Comparison of ENCODE assay signal across 8 cellular contexts in the genomic region with DNA sequence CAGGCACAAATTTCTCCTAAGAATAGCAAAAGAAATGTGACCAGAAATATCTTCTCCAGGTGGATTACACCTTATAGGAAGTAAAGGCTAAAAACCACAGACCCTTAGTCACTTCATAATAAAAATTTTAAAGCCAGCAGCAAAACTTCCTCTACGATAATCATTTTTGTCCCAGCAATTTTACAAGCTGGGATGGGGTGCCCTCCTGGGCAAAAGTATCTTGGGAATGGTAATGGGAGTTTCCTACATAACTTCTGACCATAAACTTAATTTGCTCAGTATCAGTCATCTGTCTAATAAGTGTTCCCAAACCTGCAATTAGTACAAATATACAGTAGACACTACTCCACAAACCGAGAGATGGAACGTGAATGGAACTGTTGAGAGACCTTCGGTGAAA. TPM values are rescaled to one million over a fixed set of nuclear protein-coding genes. Genes with fewer than 3 reads are reported as not detected.
DNase-seq lines count a peak whose midpoint lies in the region; ATAC-seq and TF ChIP-seq lines count a peak whose summit lies in the region.

No MANE protein-coding gene starts in this region.

- H3K9me3 ChIP-seq in adipocyte (ENCODE audit: control insufficient read depth, low read length) (no peaks in the 10 kb centered on the region), left lung (no peaks in the 10 kb centered on the region), thymus (ENCODE audit: control insufficient read depth) (no peaks in the 10 kb centered on the region)

- H3K4me3 ChIP-seq in adipocyte (ENCODE audit: low read length) (peak overlapping the region; percentile 88), left lung (peak overlapping the region; percentile 90 to 98), thymus (ENCODE audit: low read length) (peak overlapping the region; percentile 72)

- H3K27me3 ChIP-seq in adipocyte (replicated peaks; ENCODE audit: control insufficient read depth, insufficient read depth, low read length) (no peaks in the 10 kb centered on the region), left lung (no peaks in the 10 kb centered on the region), thymus (ENCODE audit: control insufficient read depth, insufficient read depth) (no peaks in the 10 kb centered on the region)

- TF ChIP-seq CTCF in left lung (IDR thresholded peaks at IDR 0.05) = no peak

- peak overlapping the region; percentile 97 for H3K4me3 Mint-ChIP-seq in activated CD4-positive, alpha-beta T cell treated with anti-CD3 and anti-CD28 coated beads, Interleukin-2, amount 10 ng/mL, durations not matched to agents 24 days and 14 days

- ATAC-seq in left lung = no peak

- H3K4me1 ChIP-seq in adipocyte (ENCODE audit: control insufficient read depth, insufficient read depth, low read length) (peaks cover 43% of the 10 kb centered on the region), left lung (peaks cover 36 to 61% of the 10 kb centered on the region in 2 donors), thymus (ENCODE audit: control insufficient read depth, insufficient read depth, low read length) (peaks cover 21% of the 10 kb centered on the region)

- 25% methylated on average over 4 of the region's 4 CpGs for WGBS in thymus

- peaks cover 45% of the 10 kb centered on the region for H3K36me3 Mint-ChIP-seq in activated CD4-positive, alpha-beta T cell treated with anti-CD3 and anti-CD28 coated beads, Interleukin-2, amount 10 ng/mL, durations not matched to agents 24 days and 14 days (ENCODE audit: low read depth)

- no peaks in the 10 kb centered on the region for H3K9me3 Mint-ChIP-seq in activated CD4-positive, alpha-beta T cell treated with anti-CD3 and anti-CD28 coated beads, Interleukin-2, amount 10 ng/mL, durations not matched to agents 24 days and 14 days

- DNase-seq in activated CD4-positive, alpha-beta T cell treated with anti-CD3 and anti-CD28 coated beads, Interleukin-2, amount 10 ng/mL, durations not matched to agents 24 days and 14 days = no peak
- DNase-seq in activated CD4-positive, alpha-beta T cell treated with anti-CD3 and anti-CD28 coated beads, Interleukin-2, amount 50 U/mL, for 1 hour = no peak
- DNase-seq in adipocyte (ENCODE audit: low read depth) (no peak), left lung (no peak), AML-193 (lab: John Stamatoyannopoulos, UW) (no peak)
- DNase-seq in activated CD4-positive, CD25-positive, alpha-beta regulatory T cell treated with anti-CD3 and anti-CD28 coated beads, Interleukin-2, amount 50 U/mL, for 72 hours = no peak
- DNase-seq in stimulated activated CD4-positive, alpha-beta T cell treated with anti-CD3 and anti-CD28 coated beads, Interleukin-4, amount 100 ng/mL, for 1 hour = no peak

- H3K27me3 Mint-ChIP-seq in activated CD4-positive, alpha-beta T cell treated with anti-CD3 and anti-CD28 coated beads, Interleukin-2, amount 10 ng/mL, durations not matched to agents 24 days and 14 days = peaks cover 2% of the 10 kb centered on the region

- H3K27ac ChIP-seq in left lung (peak overlapping the region; percentile 91 to 99), thymus (ENCODE audit: low read depth) (no peak overlapping the region)

- peak overlapping the region; percentile 84 for H3K27ac Mint-ChIP-seq in activated CD4-positive, alpha-beta T cell treated with anti-CD3 and anti-CD28 coated beads, Interleukin-2, amount 10 ng/mL, durations not matched to agents 24 days and 14 days

- H3K9ac ChIP-seq in adipocyte (ENCODE audit: low read length) = peak overlapping the region; percentile 96

- H3K36me3 ChIP-seq in adipocyte (ENCODE audit: control insufficient read depth, insufficient read depth, low read length, severe bottlenecking) = peaks cover 11% of the 10 kb centered on the region
- peaks cover 0 to 3% of the 10 kb centered on the region in 2 donors for H3K36me3 ChIP-seq in left lung
- H3K36me3 ChIP-seq in thymus (ENCODE audit: control insufficient read depth, insufficient read depth) = peaks cover 9% of the 10 kb centered on the region

- intact Hi-C loops in activated CD4-positive, alpha-beta T cell treated with anti-CD3 and anti-CD28 coated beads, Interleukin-2, amount 10 ng/mL, durations not matched to agents 24 days and 14 days (cut with micrococcal nuclease) = no loop called here
- intact Hi-C loops in left lung (cut with DNase I) = no loop called here

- H3K4me1 Mint-ChIP-seq in activated CD4-positive, alpha-beta T cell treated with anti-CD3 and anti-CD28 coated beads, Interleukin-2, amount 10 ng/mL, durations not matched to agents 24 days and 14 days = peaks cover 51% of the 10 kb centered on the region

RNA-seq across cellular contexts. Expression of a gene that starts 3.0 kb away (rescaled TPM):
- total RNA-seq in activated CD4-positive, alpha-beta T cell treated with anti-CD3 and anti-CD28 coated beads, Interleukin-2, amount 10 ng/mL, durations not matched to agents 24 days and 14 days = 61.1 TPM in 2 replicates
- 10 to 100 TPM; 32.1 to 45.8 TPM for total RNA-seq in left lung
- polyA plus RNA-seq in thymus = 32.4 TPM

RNA-seq across cellular contexts. Expression of a gene that starts 45.5 kb away (rescaled TPM):
- total RNA-seq in activated CD4-positive, alpha-beta T cell treated with anti-CD3 and anti-CD28 coated beads, Interleukin-2, amount 10 ng/mL, durations not matched to agents 24 days and 14 days = 32.4 and 34.3 TPM in 2 replicates
- total RNA-seq in left lung = 10 to 100 TPM in 1 of 2 donors, 1 to 10 TPM in 1; 8.8 to 16.9 TPM
- 18.9 TPM for polyA plus RNA-seq in thymus

RNA-seq across cellular contexts. Expression of a gene that starts 50.8 kb away (rescaled TPM):
- total RNA-seq in activated CD4-positive, alpha-beta T cell treated with anti-CD3 and anti-CD28 coated beads, Interleukin-2, amount 10 ng/mL, durations not matched to agents 24 days and 14 days = 109 and 111 TPM in 2 replicates
- 100 to 1,000 TPM in 1 of 2 donors, 10 to 100 TPM in 1; 95.7 to 171 TPM for total RNA-seq in left lung
- polyA plus RNA-seq in thymus = 82.1 TPM

RNA-seq across cellular contexts. Expression of a gene that starts 57.5 kb away (rescaled TPM):
- total RNA-seq in activated CD4-positive, alpha-beta T cell treated with anti-CD3 and anti-CD28 coated beads, Interleukin-2, amount 10 ng/mL, durations not matched to agents 24 days and 14 days = not detected in 2 replicates
- under 1 TPM in 1 of 2 donors, not detected in 1; 0.09 TPM for total RNA-seq in left lung
- 0.48 TPM for polyA plus RNA-seq in thymus
